17 cellular contexts compared by ENCODE assay signal in genomic region chr6:39083111-39083702, GRCh38. TPM values are rescaled to one million over a fixed set of nuclear protein-coding genes. Genes with fewer than 3 reads are reported as not detected.
DNase-seq lines count a peak whose midpoint lies in the region; ATAC-seq and TF ChIP-seq lines count a peak whose summit lies in the region.
"Had no signal": no experiment of that assay in that cellular context is flagged by ENCODE, and none has a peak within 500 bp of the region (broad histone marks: within the 10 kb centered on the region; RNA-seq: fewer than 3 reads in every experiment).

No MANE protein-coding gene starts in this region.

- H4K20me1 ChIP-seq in OCI-LY3 (ENCODE audit: insufficient read depth, low read length), result peaks cover 10% of the 10 kb centered on the region; the same call in 1 of the 2 replicates

- no peak overlapping the region for H3K4me3 Mint-ChIP-seq in activated CD4-positive, alpha-beta memory T cell treated with anti-CD3 and anti-CD28 coated beads for 36 hours
- no peak overlapping the region for H3K4me3 Mint-ChIP-seq in activated CD4-positive, alpha-beta memory T cell treated with anti-CD3 and anti-CD28 coated beads, Interleukin-2, amount 10 ng/mL, durations not matched to agents 7 days and 5 days
- no peak overlapping the region for H3K4me3 Mint-ChIP-seq in stimulated activated effector memory CD8-positive, alpha-beta T cell treated with anti-CD3 and anti-CD28 coated beads, Interleukin-12 subunit alpha, Interleukin-12 subunit beta, amount 100 ng/mL, for 72 hours
- no peak overlapping the region for H3K4me3 Mint-ChIP-seq in Caco-2 (ENCODE audit: unreplicated experiment)

- H3K4me1 Mint-ChIP-seq in activated CD4-positive, alpha-beta memory T cell treated with anti-CD3 and anti-CD28 coated beads for 36 hours (ENCODE audit: low read depth), result peaks cover 21% of the 10 kb centered on the region
- H3K4me1 Mint-ChIP-seq in activated CD4-positive, alpha-beta memory T cell treated with anti-CD3 and anti-CD28 coated beads, Interleukin-2, amount 10 ng/mL, durations not matched to agents 7 days and 5 days, result peaks cover 11% of the 10 kb centered on the region
- H3K4me1 Mint-ChIP-seq in stimulated activated effector memory CD8-positive, alpha-beta T cell treated with anti-CD3 and anti-CD28 coated beads, Interleukin-12 subunit alpha, Interleukin-12 subunit beta, amount 100 ng/mL, for 72 hours, result peaks cover 25% of the 10 kb centered on the region
- H3K4me1 Mint-ChIP-seq in Caco-2 (ENCODE audit: low read depth, unreplicated experiment), result no peaks in the 10 kb centered on the region

- no peaks in the 10 kb centered on the region for H3K36me3 Mint-ChIP-seq in activated CD4-positive, alpha-beta memory T cell treated with anti-CD3 and anti-CD28 coated beads for 36 hours
- H3K36me3 Mint-ChIP-seq in activated CD4-positive, alpha-beta memory T cell treated with anti-CD3 and anti-CD28 coated beads, Interleukin-2, amount 10 ng/mL, durations not matched to agents 7 days and 5 days (ENCODE audit: low read depth), result no peaks in the 10 kb centered on the region
- no peaks in the 10 kb centered on the region for H3K36me3 Mint-ChIP-seq in stimulated activated effector memory CD8-positive, alpha-beta T cell treated with anti-CD3 and anti-CD28 coated beads, Interleukin-12 subunit alpha, Interleukin-12 subunit beta, amount 100 ng/mL, for 72 hours
- H3K36me3 Mint-ChIP-seq in Caco-2 (ENCODE audit: insufficient read depth, unreplicated experiment), result no peaks in the 10 kb centered on the region

- TF ChIP-seq CTCF in OCI-LY3 (IDR thresholded peaks at IDR 0.05; ENCODE audit: low read depth, low read length) (no peak), Caco-2 (IDR thresholded peaks at IDR 0.05; ENCODE audit: insufficient read depth in 1 of 2, low read depth in 1 of 2, low read length in 1 of 2, severe bottlenecking in 1 of 2, unreplicated experiment in 1 of 2) (no peak)

- peak; percentile 39 for DNase-seq in activated CD4-positive, alpha-beta memory T cell treated with anti-CD3 and anti-CD28 coated beads for 36 hours
- no peak for DNase-seq in activated CD4-positive, alpha-beta memory T cell treated with anti-CD3 and anti-CD28 coated beads, Interleukin-2, amount 10 ng/mL, durations not matched to agents 7 days and 5 days
- peak; percentile 73 for DNase-seq in NCI-H1105 treated with DMSO at 0.1 percent for 48 hours (lab: John Stamatoyannopoulos, UW)
- peak in 1 of 2 donors; percentile 51 for DNase-seq in stimulated activated effector memory CD8-positive, alpha-beta T cell treated with anti-CD3 and anti-CD28 coated beads, Interleukin-12 subunit alpha, Interleukin-12 subunit beta, amount 100 ng/mL, for 72 hours (ENCODE audit: low spot score in 2 of 2)
- no peak for DNase-seq in Caco-2
- no peak for DNase-seq in SIG-M5 treated with dmso at 0.1 percent for 504 hours (lab: John Stamatoyannopoulos, UW; ENCODE audit: unreplicated experiment)
- DNase-seq: activated CD4-positive, alpha-beta T cell treated with anti-CD3 and anti-CD28 coated beads for 1 hour; AML-193; aorta; KBM-7; left ventricle myocardium superior; NCI-H1048; Right ventricle myocardium superior; small intestine had no signal

- intact Hi-C loops in activated CD4-positive, alpha-beta memory T cell treated with anti-CD3 and anti-CD28 coated beads for 36 hours (cut with micrococcal nuclease), result loop anchor here (10.0 kb wide), 1 partner anchor 208 kb away; no protein-coding TSS in a partner anchor
- intact Hi-C loops in Caco-2 (cut with micrococcal nuclease; ENCODE audit: unreplicated experiment), result no loop called here

- H2AFZ ChIP-seq in OCI-LY3 (ENCODE audit: low read depth, low read length), result no peak overlapping the region
- H2AFZ ChIP-seq: parathyroid adenoma had no signal

- POLR2A ChIA-PET in activated CD4-positive, alpha-beta memory T cell treated with anti-CD3 and anti-CD28 coated beads for 36 hours (lab: Charles Lee), result no interaction called here
- POLR2A ChIA-PET in activated CD4-positive, alpha-beta memory T cell treated with anti-CD3 and anti-CD28 coated beads, Interleukin-2, amount 10 ng/mL, durations not matched to agents 7 days and 5 days (lab: Charles Lee), result no interaction called here
- POLR2A ChIA-PET in Caco-2 (lab: Charles Lee), result no interaction called here

- H3K79me2 ChIP-seq in OCI-LY3 (ENCODE audit: low read length), result no peaks in the 10 kb centered on the region
- H3K79me2 ChIP-seq: parathyroid adenoma had no signal

- H3K27me3 Mint-ChIP-seq in activated CD4-positive, alpha-beta memory T cell treated with anti-CD3 and anti-CD28 coated beads for 36 hours, result peaks cover 26% of the 10 kb centered on the region
- H3K27me3 Mint-ChIP-seq in activated CD4-positive, alpha-beta memory T cell treated with anti-CD3 and anti-CD28 coated beads, Interleukin-2, amount 10 ng/mL, durations not matched to agents 7 days and 5 days, result peaks cover 44% of the 10 kb centered on the region
- H3K27me3 Mint-ChIP-seq in Caco-2 (ENCODE audit: insufficient read depth, unreplicated experiment), result no peaks in the 10 kb centered on the region

- BruUV-seq in Caco-2 (replicated peaks; lab: Mats Ljungman, UMichigan), result no TSS peak

- H3K4me3 ChIP-seq in OCI-LY3 (ENCODE audit: low read length), result no peak overlapping the region
- H3K4me3 ChIP-seq in Caco-2 (ENCODE audit: low read depth, low read length), result no peak overlapping the region

- ATAC-seq in stimulated activated effector memory CD8-positive, alpha-beta T cell treated with anti-CD3 and anti-CD28 coated beads, Interleukin-12 subunit alpha, Interleukin-12 subunit beta, amount 100 ng/mL, for 72 hours, result peak; percentile 74
- ATAC-seq: left ventricle myocardium superior had no signal

- peaks cover 35% of the 10 kb centered on the region for H3K4me1 ChIP-seq in OCI-LY3 (ENCODE audit: low read length)
- H3K4me1 ChIP-seq in Caco-2, result no peaks in the 10 kb centered on the region
- H3K4me1 ChIP-seq: parathyroid adenoma had no signal

- H3K27me3 ChIP-seq in OCI-LY3 (ENCODE audit: low read depth, low read length) (peaks cover 37% of the 10 kb centered on the region), Caco-2 (replicated peaks; ENCODE audit: control insufficient read depth, insufficient read depth, low read length) (no peaks in the 10 kb centered on the region; the same call in 1 of the 2 replicates)

- H3K27ac ChIP-seq in OCI-LY3 (ENCODE audit: low read length), result no peak overlapping the region
- H3K27ac ChIP-seq: parathyroid adenoma had no signal

- peak overlapping the region; percentile 47; the same call in 1 of the 2 replicates for H3K4me2 ChIP-seq in OCI-LY3 (ENCODE audit: low read length)

- no peaks in the 10 kb centered on the region for H3K9me3 ChIP-seq in OCI-LY3 (ENCODE audit: insufficient read depth, low read length)
- no peaks in the 10 kb centered on the region for H3K9me3 ChIP-seq in Caco-2

- H3K9me3 Mint-ChIP-seq in activated CD4-positive, alpha-beta memory T cell treated with anti-CD3 and anti-CD28 coated beads for 36 hours, result no peaks in the 10 kb centered on the region
- H3K9me3 Mint-ChIP-seq in activated CD4-positive, alpha-beta memory T cell treated with anti-CD3 and anti-CD28 coated beads, Interleukin-2, amount 10 ng/mL, durations not matched to agents 7 days and 5 days, result no peaks in the 10 kb centered on the region
- no peaks in the 10 kb centered on the region for H3K9me3 Mint-ChIP-seq in stimulated activated effector memory CD8-positive, alpha-beta T cell treated with anti-CD3 and anti-CD28 coated beads, Interleukin-12 subunit alpha, Interleukin-12 subunit beta, amount 100 ng/mL, for 72 hours
- H3K9me3 Mint-ChIP-seq in Caco-2 (ENCODE audit: unreplicated experiment), result no peaks in the 10 kb centered on the region

- H3K27ac Mint-ChIP-seq in activated CD4-positive, alpha-beta memory T cell treated with anti-CD3 and anti-CD28 coated beads for 36 hours, result no peak overlapping the region
- H3K27ac Mint-ChIP-seq in activated CD4-positive, alpha-beta memory T cell treated with anti-CD3 and anti-CD28 coated beads, Interleukin-2, amount 10 ng/mL, durations not matched to agents 7 days and 5 days, result no peak overlapping the region
- no peak overlapping the region for H3K27ac Mint-ChIP-seq in stimulated activated effector memory CD8-positive, alpha-beta T cell treated with anti-CD3 and anti-CD28 coated beads, Interleukin-12 subunit alpha, Interleukin-12 subunit beta, amount 100 ng/mL, for 72 hours
- no peak overlapping the region for H3K27ac Mint-ChIP-seq in Caco-2 (ENCODE audit: unreplicated experiment)

- H3K36me3 ChIP-seq in OCI-LY3 (replicated peaks; ENCODE audit: low read depth, low read length), result no peaks in the 10 kb centered on the region
- no peaks in the 10 kb centered on the region for H3K36me3 ChIP-seq in Caco-2 (ENCODE audit: control insufficient read depth, insufficient read depth, low read length)

- CTCF ChIA-PET in activated CD4-positive, alpha-beta memory T cell treated with anti-CD3 and anti-CD28 coated beads for 36 hours (lab: Charles Lee), result interaction anchor here (1.2 kb wide), 1 partner anchor 220 kb away, joined by 5 read pairs; no protein-coding TSS in a partner anchor
- CTCF ChIA-PET in activated CD4-positive, alpha-beta memory T cell treated with anti-CD3 and anti-CD28 coated beads, Interleukin-2, amount 10 ng/mL, durations not matched to agents 7 days and 5 days (lab: Charles Lee), result no interaction called here
- CTCF ChIA-PET in Caco-2 (lab: Charles Lee), result interaction anchor here (1.2 kb wide), 1 partner anchor 8 kb away, joined by 3 read pairs; no protein-coding TSS in a partner anchor

- H3K9ac ChIP-seq in OCI-LY3 (ENCODE audit: low read length), result no peak overlapping the region
- H3K9ac ChIP-seq: parathyroid adenoma had no signal

RNA-seq across cellular contexts. Expression of gene SAYSD1, which starts 31.8 kb away (rescaled TPM):
- total RNA-seq in activated CD4-positive, alpha-beta memory T cell treated with anti-CD3 and anti-CD28 coated beads for 36 hours, result 10 to 100 TPM; 12.3 to 12.9 TPM
- total RNA-seq in activated CD4-positive, alpha-beta memory T cell treated with anti-CD3 and anti-CD28 coated beads, Interleukin-2, amount 10 ng/mL, durations not matched to agents 7 days and 5 days, result 10 to 100 TPM; 10.4 to 11.0 TPM
- 17.8 and 20.8 TPM in 2 replicates for total RNA-seq in Caco-2 (2022)

RNA-seq across cellular contexts. Expression of gene GLP1R, which starts 34.6 kb away (rescaled TPM):
- total RNA-seq in activated CD4-positive, alpha-beta memory T cell treated with anti-CD3 and anti-CD28 coated beads for 36 hours, result under 1 TPM in 1 of 2 experiments, not detected in 1; 0.07 TPM
- total RNA-seq in activated CD4-positive, alpha-beta memory T cell treated with anti-CD3 and anti-CD28 coated beads, Interleukin-2, amount 10 ng/mL, durations not matched to agents 7 days and 5 days, result not detected
- total RNA-seq in Caco-2 (2022), result not detected in 2 replicates
- total RNA-seq: aorta, endothelial cell of umbilical vein had no signal

Comparison
In these comparisons a context has a peak if more than half of its experiments do, and no peak if none do; other contexts are left out.
1. DNase-seq: peak in activated CD4-positive, alpha-beta memory T cell treated with anti-CD3 and anti-CD28 coated beads for 36 hours (single experiment) and NCI-H1105 treated with DMSO at 0.1 percent for 48 hours (single experiment); none in activated CD4-positive, alpha-beta memory T cell treated with anti-CD3 and anti-CD28 coated beads, Interleukin-2, amount 10 ng/mL, durations not matched to agents 7 days and 5 days (single experiment), Caco-2 (0 of 2) and SIG-M5 treated with dmso at 0.1 percent for 504 hours (single experiment).